Comparison of ENCODE assay signal across 1 cellular context in the genomic region with DNA sequence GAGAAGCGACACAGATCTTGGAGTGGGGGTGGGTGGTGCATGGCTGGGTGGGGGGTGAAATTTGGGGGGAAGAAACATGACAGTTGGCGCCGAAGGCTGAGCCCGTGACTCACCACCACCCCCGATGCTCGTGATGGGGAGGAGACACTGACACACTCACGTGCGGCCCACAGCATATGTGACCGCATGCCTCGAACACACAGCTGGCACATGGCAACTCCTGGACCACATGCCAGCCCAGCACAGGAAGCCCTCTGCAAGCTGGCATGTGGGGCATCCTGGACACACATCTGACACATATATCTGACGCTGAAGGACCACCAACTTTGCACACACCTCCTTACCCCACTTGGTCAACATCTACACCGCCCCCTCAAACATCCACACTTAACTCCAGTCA.
TF ChIP-seq lines count a peak whose summit lies in the region.

No MANE protein-coding gene starts in this region.

TF ChIP-seq in HEK293, 187 proteins besides CTCF, POLR2A, EP300 and RAD21 (continued from another document):
- TF ChIP-seq ELK4 (IDR thresholded peaks at IDR 0.05; ENCODE audit: borderline replicate concordance, low read depth, low read length) (no peak), ZNF223 (tag by site-specific recombination; IDR thresholded peaks at IDR 0.05) (no peak), ZBTB11 (tag by site-specific recombination; conservative IDR thresholded peaks at IDR 0.05; ENCODE audit: low read depth) (no peak), ZFP3 (tag by site-specific recombination; IDR thresholded peaks at IDR 0.05; ENCODE audit: low read depth) (no peak)
- TF ChIP-seq, protein P1, sequence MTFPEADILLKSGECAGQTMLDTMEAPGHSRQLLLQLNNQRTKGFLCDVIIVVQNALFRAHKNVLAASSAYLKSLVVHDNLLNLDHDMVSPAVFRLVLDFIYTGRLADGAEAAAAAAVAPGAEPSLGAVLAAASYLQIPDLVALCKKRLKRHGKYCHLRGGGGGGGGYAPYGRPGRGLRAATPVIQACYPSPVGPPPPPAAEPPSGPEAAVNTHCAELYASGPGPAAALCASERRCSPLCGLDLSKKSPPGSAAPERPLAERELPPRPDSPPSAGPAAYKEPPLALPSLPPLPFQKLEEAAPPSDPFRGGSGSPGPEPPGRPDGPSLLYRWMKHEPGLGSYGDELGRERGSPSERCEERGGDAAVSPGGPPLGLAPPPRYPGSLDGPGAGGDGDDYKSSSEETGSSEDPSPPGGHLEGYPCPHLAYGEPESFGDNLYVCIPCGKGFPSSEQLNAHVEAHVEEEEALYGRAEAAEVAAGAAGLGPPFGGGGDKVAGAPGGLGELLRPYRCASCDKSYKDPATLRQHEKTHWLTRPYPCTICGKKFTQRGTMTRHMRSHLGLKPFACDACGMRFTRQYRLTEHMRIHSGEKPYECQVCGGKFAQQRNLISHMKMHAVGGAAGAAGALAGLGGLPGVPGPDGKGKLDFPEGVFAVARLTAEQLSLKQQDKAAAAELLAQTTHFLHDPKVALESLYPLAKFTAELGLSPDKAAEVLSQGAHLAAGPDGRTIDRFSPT (tag by site-specific recombination; IDR thresholded peaks at IDR 0.05), result 0 out of 2 replicates have a peak, but pooled peaks have one; percentile 29
